In genomic region chr7:36315309-36315948, GRCh38 we compare ENCODE assay signal across 19 cellular contexts.
DNase-seq lines count a peak whose midpoint lies in the region; ATAC-seq, FAIRE-seq and TF ChIP-seq lines count a peak whose summit lies in the region.
"Had no signal": no experiment of that assay in that cellular context is flagged by ENCODE, and none has a peak within 500 bp of the region (broad histone marks: within the 10 kb centered on the region; RNA-seq: fewer than 3 reads in every experiment).

No MANE protein-coding gene starts in this region.

- no peak for TF ChIP-seq RAD21 in K562 (CRISPR knock-in tag; conservative IDR thresholded peaks at IDR 0.05 in 1 of 2, IDR thresholded peaks at IDR 0.05 in 1 of 2)

- H3K4me3 Mint-ChIP-seq in nephron progenitor cell = no peak overlapping the region
- H3K4me3 Mint-ChIP-seq: activated naive CD4-positive, alpha-beta T cell treated with anti-CD3 and anti-CD28 coated beads, Interleukin-2, amount 10 ng/mL, durations not matched to agents 7 days and 5 days; CD4-positive, alpha-beta memory T cell had no signal

- H3K79me2 ChIP-seq in K562 (ENCODE audit: control insufficient read depth, insufficient read depth, low read length) (no peaks in the 10 kb centered on the region), smooth muscle cell (ENCODE audit: low read depth) (no peaks in the 10 kb centered on the region)

- no peaks in the 10 kb centered on the region for H3K4me1 ChIP-seq in HEK293 (ENCODE audit: control insufficient read depth, insufficient read depth, low read length)
- peaks cover 0 to 8% of the 10 kb centered on the region in 2 experiments; a peak in 2 of 5 replicates for H3K4me1 ChIP-seq in K562 (replicated peaks in 1 of 2; ENCODE audit: control insufficient read depth in 2 of 2, insufficient read depth in 2 of 2, low read length in 2 of 2)
- no peaks in the 10 kb centered on the region for H3K4me1 ChIP-seq in smooth muscle cell (ENCODE audit: low read depth)
- H3K4me1 ChIP-seq: prostate gland had no signal

- H3K4me2 ChIP-seq in K562 (ENCODE audit: insufficient read depth, low read length) = no peak overlapping the region
- H3K4me2 ChIP-seq in smooth muscle cell = no peak overlapping the region
- H3K4me2 ChIP-seq: PC-9 had no signal

- H3F3A ChIP-seq in smooth muscle cell (ENCODE audit: low read depth) = no peaks in the 10 kb centered on the region

- no peak for ATAC-seq in K562
- ATAC-seq: body of pancreas had no signal

- no peaks in the 10 kb centered on the region for H3K9me1 ChIP-seq in K562 (ENCODE audit: control insufficient read depth, insufficient read depth, low read length)

- peak overlapping the region; percentile 34 for H3K27ac Mint-ChIP-seq in nephron progenitor cell
- H3K27ac Mint-ChIP-seq: activated naive CD4-positive, alpha-beta T cell treated with anti-CD3 and anti-CD28 coated beads, Interleukin-2, amount 10 ng/mL, durations not matched to agents 7 days and 5 days; CD4-positive, alpha-beta memory T cell had no signal

- WGBS in K562 (ENCODE audit: insufficient coverage, low coverage, missing lambda C conversion rate) = 35% methylated on average over 9 of the region's 9 CpGs
- WGBS in smooth muscle cell (ENCODE audit: low lambda C conversion rate) = 76% methylated on average over 9 of the region's 9 CpGs

- no peak for TF ChIP-seq CTCF in HEK293 (tag by site-specific recombination; IDR thresholded peaks at IDR 0.05)
- TF ChIP-seq CTCF in K562 (IDR thresholded peaks at IDR 0.05 in 2 of 3, conservative IDR thresholded peaks at IDR 0.05 in 1 of 3; ENCODE audit: insufficient read depth in 2 of 3, low read depth in 1 of 3, low read length in 3 of 3) = no peak
- TF ChIP-seq CTCF in nephron progenitor cell (IDR thresholded peaks at IDR 0.05) = no peak
- TF ChIP-seq CTCF in smooth muscle cell (IDR thresholded peaks at IDR 0.05; ENCODE audit: borderline replicate concordance, insufficient read depth, poor library complexity, severe bottlenecking) = no peak
- TF ChIP-seq CTCF in GM10248 (IDR thresholded peaks at IDR 0.05; ENCODE audit: control extremely low read depth, extremely low read depth, low read depth, missing control alignments) = no peak

- H3K36me3 ChIP-seq in HEK293 (ENCODE audit: control insufficient read depth in 2 of 2, insufficient read depth in 1 of 2, low read length in 2 of 2) (no peaks in the 10 kb centered on the region), K562 (ENCODE audit: control insufficient read depth, insufficient read depth, low read length) (no peaks in the 10 kb centered on the region), smooth muscle cell (ENCODE audit: low read depth) (no peaks in the 10 kb centered on the region)
- H3K36me3 ChIP-seq: left ventricle myocardium inferior, prostate gland had no signal

- in situ Hi-C loops in K562 (cut with MboI) = no loop called here

- peaks cover 3% of the 10 kb centered on the region for H3K36me3 Mint-ChIP-seq in nephron progenitor cell (ENCODE audit: low read depth)
- H3K36me3 Mint-ChIP-seq: activated naive CD4-positive, alpha-beta T cell treated with anti-CD3 and anti-CD28 coated beads, Interleukin-2, amount 10 ng/mL, durations not matched to agents 7 days and 5 days; CD4-positive, alpha-beta memory T cell had no signal

- H3K4me3 ChIP-seq in HEK293 (ENCODE audit: low read depth, low read length) (no peak overlapping the region), K562 (no peak overlapping the region), smooth muscle cell (no peak overlapping the region)
- H3K4me3 ChIP-seq: body of pancreas, left ventricle myocardium inferior, PC-9, prostate gland had no signal

- H4K20me1 ChIP-seq in K562 (replicated peaks; ENCODE audit: control insufficient read depth, insufficient read depth, low read length) (no peaks in the 10 kb centered on the region), smooth muscle cell (ENCODE audit: low read depth) (no peaks in the 10 kb centered on the region)

- TF ChIP-seq EP300 in K562 (IDR thresholded peaks at IDR 0.05; ENCODE audit: low read length) = no peak

- CTCF ChIA-PET in HEK293 (lab: Yijun Ruan, JAX) = interaction anchor here (0.8 to 6.9 kb wide), 2 partner anchors 22 to 330 kb away, joined by 4 to 64 read pairs; no protein-coding TSS in a partner anchor
- CTCF ChIA-PET in K562 (lab: Yijun Ruan, JAX; ENCODE audit: low intra/inter-chr PET ratio) = no interaction called here
- CTCF ChIA-PET in GM10248 (lab: Yijun Ruan, JAX) = interaction anchor here (1.3 to 4.4 kb wide), 6 partner anchors 14 to 883 kb away, joined by 3 to 35 read pairs (median 5); no protein-coding TSS in a partner anchor

- H3K9me3 ChIP-seq in HEK293 (ENCODE audit: control insufficient read depth, insufficient read depth, low read depth, low read length) (no peaks in the 10 kb centered on the region), K562 (replicated peaks; ENCODE audit: control insufficient read depth, insufficient read depth, low read depth, low read length) (no peaks in the 10 kb centered on the region), smooth muscle cell (replicated peaks; ENCODE audit: low read depth) (no peaks in the 10 kb centered on the region)
- H3K9me3 ChIP-seq: body of pancreas, left ventricle myocardium inferior, prostate gland had no signal

- peaks cover 35% of the 10 kb centered on the region for H3K4me1 Mint-ChIP-seq in nephron progenitor cell

- H3K27me3 Mint-ChIP-seq in nephron progenitor cell (ENCODE audit: low read depth, poor library complexity) = no peaks in the 10 kb centered on the region
- H3K27me3 Mint-ChIP-seq: CD4-positive, alpha-beta memory T cell had no signal

- no peak overlapping the region for H3K27ac ChIP-seq in HEK293 (ENCODE audit: extremely low read depth, low read depth, low read length)
- H3K27ac ChIP-seq in K562 (ENCODE audit: extremely low read depth, low read depth, low read length) = no peak overlapping the region
- no peak overlapping the region for H3K27ac ChIP-seq in smooth muscle cell (ENCODE audit: low read depth)
- H3K27ac ChIP-seq: body of pancreas, left ventricle myocardium inferior, PC-9, prostate gland had no signal

- BruUV-seq in K562 (replicated peaks; lab: Mats Ljungman, UMichigan) = no TSS peak

- DNase-seq in DMS53 (lab: John Stamatoyannopoulos, UW) (peak; percentile 38), DMS53 treated with DMSO at 0.1 percent for 48 hours (lab: John Stamatoyannopoulos, UW; ENCODE audit: unreplicated experiment) (no peak), K562 (ENCODE audit: extremely low read depth in 1 of 4, low spot score in 3 of 4) (no peak), nephron progenitor cell (no peak), smooth muscle cell (lab: John Stamatoyannopoulos, UW; ENCODE audit: unreplicated experiment) (no peak), GM10248 (ENCODE audit: extremely low spot score) (no peak)
- DNase-seq in activated CD4-positive, alpha-beta T cell treated with anti-CD3 and anti-CD28 coated beads, Interleukin-2, amount 50 U/mL, for 48 hours = no peak
- DNase-seq: 8988T; activated CD4-positive, CD25-positive, alpha-beta regulatory T cell; activated naive CD4-positive, alpha-beta T cell treated with anti-CD3 and anti-CD28 coated beads, Interleukin-2, amount 10 ng/mL, durations not matched to agents 7 days and 5 days; CD4-positive, alpha-beta memory T cell; left ventricle myocardium inferior; NCI-H1092 treated with DMSO at 0.1 percent for 48 hours; NCI-H226; PC-9; SW 1271 had no signal

- H3K9me3 Mint-ChIP-seq in nephron progenitor cell = peaks cover 3% of the 10 kb centered on the region
- H3K9me3 Mint-ChIP-seq: activated naive CD4-positive, alpha-beta T cell treated with anti-CD3 and anti-CD28 coated beads, Interleukin-2, amount 10 ng/mL, durations not matched to agents 7 days and 5 days; CD4-positive, alpha-beta memory T cell had no signal

- no peak for FAIRE-seq in K562 (lab: Jason Lieb, UNC)

- no peak overlapping the region for H2AFZ ChIP-seq in K562 (ENCODE audit: low read depth, low read length)
- H2AFZ ChIP-seq in smooth muscle cell (ENCODE audit: low read depth) = no peak overlapping the region
- H2AFZ ChIP-seq: PC-9 had no signal

- TF ChIP-seq POLR2A in K562 (conservative IDR thresholded peaks at IDR 0.05) = no peak

- POLR2A ChIA-PET in HEK293 (lab: Yijun Ruan, JAX) = no interaction called here
- POLR2A ChIA-PET in K562 (lab: Yijun Ruan, JAX) = interaction anchor here (1.0 kb wide), 1 partner anchor 329 kb away, joined by 3 read pairs; no protein-coding TSS in a partner anchor
- POLR2A ChIA-PET in GM10248 (lab: Yijun Ruan, JAX) = no interaction called here

- H3K9ac ChIP-seq in K562 (ENCODE audit: insufficient read depth in 1 of 2, low read depth in 2 of 2, low read length in 2 of 2) (no peak overlapping the region; a peak in 1 of 4 replicates), smooth muscle cell (ENCODE audit: low read depth) (no peak overlapping the region)

- H3K27me3 ChIP-seq in K562 (ENCODE audit: control insufficient read depth in 2 of 2, insufficient read depth in 2 of 2, low read length in 2 of 2) (peaks cover 0 to 23% of the 10 kb centered on the region in 2 experiments; a peak in 2 of 5 replicates), smooth muscle cell (ENCODE audit: low read depth) (peaks cover 9% of the 10 kb centered on the region)
- H3K27me3 ChIP-seq: body of pancreas had no signal

- intact Hi-C loops in K562 (cut with micrococcal nuclease) = loop anchor here (5.0 to 10.0 kb wide), 2 partner anchors 157 to 869 kb away; no protein-coding TSS in a partner anchor

TF ChIP-seq in K562, 482 proteins besides CTCF, POLR2A, EP300 and RAD21 (continues in another document):
- TF ChIP-seq CHD4 (IDR thresholded peaks at IDR 0.05; ENCODE audit: insufficient read depth, insufficient replicate concordance, low read depth, low read length, poor library complexity, severe bottlenecking) (no peak), ZNF445 (CRISPR knock-in tag; IDR thresholded peaks at IDR 0.05; ENCODE audit: low read depth) (no peak)
